20 cellular contexts compared by ENCODE assay signal in genomic region chr5:100273846-100274580, GRCh38.
A peak's percentile ranks its signal among the peaks of the same experiment; 100 is the strongest.
DNase-seq lines count a peak whose midpoint lies in the region; ATAC-seq, FAIRE-seq and TF ChIP-seq lines count a peak whose summit lies in the region.
"Had no signal": no experiment of that assay in that cellular context is flagged by ENCODE, and none has a peak within 500 bp of the region (broad histone marks: within the 10 kb centered on the region; RNA-seq: fewer than 3 reads in every experiment).

No MANE protein-coding gene starts in this region.

- H3K14ac ChIP-seq in trophoblast cell (ENCODE audit: low read length), result no peak overlapping the region

- H2AK5ac ChIP-seq in trophoblast cell (ENCODE audit: low read length), result no peak overlapping the region

- peak; percentile 8 for FAIRE-seq in RCC 7860 (lab: Jason Lieb, UNC)
- FAIRE-seq: A549, G401.6 had no signal

- H3K9me3 ChIP-seq in trophoblast cell (ENCODE audit: insufficient read depth, low read depth, low read length), result no peaks in the 10 kb centered on the region
- H3K9me3 ChIP-seq: A549, Caco-2, SK-N-SH had no signal

- H2BK12ac ChIP-seq in trophoblast cell (ENCODE audit: low read length), result no peak overlapping the region

- H3K9ac ChIP-seq in trophoblast cell (ENCODE audit: low read length), result no peak overlapping the region
- H3K9ac ChIP-seq: SK-N-SH had no signal

- DNase-seq in HT1080 (ENCODE audit: low read depth) (peak; percentile 1), RCC 7860 (ENCODE audit: low spot score) (no peak), epithelial cell of esophagus (ENCODE audit: low read depth) (peak; percentile 4), trophoblast cell (peak; percentile 63 to 83), MV-4-11 (lab: John Stamatoyannopoulos, UW) (no peak), NCI-H748 treated with DMSO at 0.1 percent for 48 hours (lab: John Stamatoyannopoulos, UW) (no peak)
- DNase-seq: C1 segment of cervical spinal cord; Caco-2; CD4-positive, alpha-beta memory T cell; NCI-H1105; NCI-H1436 treated with DMSO at 0.1 percent for 48 hours; NCI-H187 treated with DMSO at 0.1 percent for 48 hours; NCI-H2107; NCI-H526 treated with DMSO at 0.1 percent for 48 hours; SK-N-SH had no signal

- H2BK120ac ChIP-seq in trophoblast cell (ENCODE audit: insufficient read depth, low read length, poor library complexity), result no peak overlapping the region

- H3K36me3 ChIP-seq in trophoblast cell (ENCODE audit: control insufficient read depth in 1 of 2, insufficient read depth in 2 of 2, low read length in 2 of 2), result no peaks in the 10 kb centered on the region

- H4K91ac ChIP-seq in trophoblast cell (ENCODE audit: low read depth, low read length), result no peak overlapping the region

- H4K8ac ChIP-seq in trophoblast cell (ENCODE audit: low read depth, low read length), result no peak overlapping the region

- H3K4me3 ChIP-seq in epithelial cell of esophagus (ENCODE audit: low read length), result no peak overlapping the region
- H3K4me3 ChIP-seq in trophoblast cell (ENCODE audit: low read depth, low read length), result no peak overlapping the region
- H3K4me3 ChIP-seq: A549 had no signal

- no peaks in the 10 kb centered on the region for H3K27me3 ChIP-seq in trophoblast cell (ENCODE audit: insufficient read depth, low read length)

- no peak overlapping the region for H4K12ac ChIP-seq in trophoblast cell (ENCODE audit: low read depth, low read length)

- H3K79me1 ChIP-seq in trophoblast cell (ENCODE audit: low read length), result no peaks in the 10 kb centered on the region

- H3K79me2 ChIP-seq in trophoblast cell (ENCODE audit: control insufficient read depth, insufficient read depth, low read length, poor library complexity), result no peaks in the 10 kb centered on the region

- WGBS in trophoblast cell (ENCODE audit: extremely low coverage, insufficient coverage, insufficient read length), result no CpG with 5 or more reads among the region's 2 CpGs

- no peak overlapping the region for H3K4ac ChIP-seq in trophoblast cell (ENCODE audit: low read depth, low read length)

- H3K23ac ChIP-seq in trophoblast cell (ENCODE audit: low read length), result no peak overlapping the region

- H2AFZ ChIP-seq in trophoblast cell (ENCODE audit: insufficient read depth, low read length, poor library complexity), result no peak overlapping the region

- H3K18ac ChIP-seq in trophoblast cell (ENCODE audit: low read length), result no peak overlapping the region

- no peak overlapping the region for H2BK5ac ChIP-seq in trophoblast cell (ENCODE audit: low read depth, low read length, poor library complexity)

- no peak for ATAC-seq in GM18498 (IDR thresholded peaks at IDR 0.05; ENCODE audit: unreplicated experiment)
- ATAC-seq: A549, HCT116 had no signal

- H3K27ac ChIP-seq in trophoblast cell (ENCODE audit: low read depth, low read length), result no peak overlapping the region
- H3K27ac ChIP-seq: A549, HL-60 had no signal

- no peak overlapping the region for H3K4me2 ChIP-seq in trophoblast cell (ENCODE audit: low read length)
- H3K4me2 ChIP-seq: A549, SK-N-SH had no signal

- H3K4me1 ChIP-seq in trophoblast cell (ENCODE audit: control insufficient read depth in 1 of 2, insufficient read depth in 2 of 2, low read length in 2 of 2), result no peaks in the 10 kb centered on the region
- H3K4me1 ChIP-seq: A549, Caco-2 had no signal

- TF ChIP-seq CTCF in epithelial cell of esophagus (IDR thresholded peaks at IDR 0.05; ENCODE audit: insufficient read depth, low read depth, low read length, missing control alignments), result no peak

Comparison
In these comparisons a context has a peak if more than half of its experiments do, and no peak if none do; other contexts are left out.
1. DNase-seq: peak in HT1080 (single experiment), epithelial cell of esophagus (single experiment) and trophoblast cell (2 of 2); none in RCC 7860 (single experiment), MV-4-11 (single experiment) and NCI-H748 treated with DMSO at 0.1 percent for 48 hours (single experiment).